14 cellular contexts compared by ENCODE assay signal in the genomic region with DNA sequence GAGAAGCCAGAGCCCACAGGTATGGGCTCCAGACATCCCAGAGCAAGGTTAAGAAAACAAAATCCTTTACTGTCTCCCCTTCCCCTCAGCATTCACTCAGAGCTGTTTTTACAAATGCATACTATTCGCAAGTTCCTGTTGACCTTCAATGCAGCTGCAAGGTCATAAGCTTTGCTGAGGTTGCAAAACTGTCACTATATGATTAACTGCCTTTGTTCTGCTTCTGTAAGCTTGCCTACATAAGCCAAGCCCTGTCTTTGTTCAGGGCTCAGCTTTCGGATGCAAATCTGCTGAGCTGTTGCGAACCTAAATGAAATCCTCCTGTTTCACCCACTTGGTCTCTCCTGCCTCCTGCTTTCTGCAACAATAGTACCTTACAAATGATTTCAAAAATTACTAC. TPM values are rescaled to one million over a fixed set of nuclear protein-coding genes. Genes with fewer than 3 reads are reported as not detected.
"Had no signal": no experiment of that assay in that cellular context is flagged by ENCODE, and none has a peak within 500 bp of the region (broad histone marks: within the 10 kb centered on the region; RNA-seq: fewer than 3 reads in every experiment).

No MANE protein-coding gene starts in this region.

RNA-seq across cellular contexts. Expression of a gene that starts 26.4 kb away (rescaled TPM):
- total RNA-seq: activated B cell treated with CpG ODN at 0.5 μM for 24 hours; activated CD8-positive, alpha-beta T cell treated with anti-CD3 and anti-CD28 coated beads for 36 hours; activated T-cell treated with anti-CD3 and anti-CD28 coated beads, Interleukin-2, amount 50 U/mL, for 4 hours; activated T-helper 17 cell treated with anti-CD3 and anti-CD28 coated beads, Interleukin-2, amount 50 U/mL, for 72 hours; esophagus squamous epithelium; heart right ventricle; left ventricle myocardium inferior; mesenteric fat pad; mucosa of descending colon; myocyte; natural killer cell treated with Interleukin-12 subunit alpha and Interleukin-12 subunit beta and Interleukin-15 and Interleukin-18, amount 100 ng/mL, for 72 hours; spleen; suprapubic skin; ureter had no signal
